ENCODE assay signal across 17 cellular contexts in the genomic region with DNA sequence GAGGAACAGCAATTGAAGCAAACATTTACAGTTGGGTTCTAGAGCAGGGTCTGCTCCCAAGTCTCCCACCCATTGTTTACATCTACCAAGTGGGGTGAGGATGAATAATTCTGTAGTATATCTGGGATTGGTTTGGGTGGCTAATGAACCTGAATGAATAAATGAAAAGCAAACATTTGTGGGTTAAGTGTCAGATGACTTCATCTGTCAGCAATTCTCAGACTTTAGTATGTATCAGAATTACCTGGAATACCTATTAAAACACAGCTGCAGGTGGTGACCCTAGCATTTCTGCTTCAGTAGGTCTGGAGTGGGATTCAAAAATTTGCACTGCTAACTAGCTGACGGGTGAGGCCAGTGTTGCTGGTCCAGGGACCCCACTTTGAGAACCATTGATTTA. TPM values are rescaled to one million over a fixed set of nuclear protein-coding genes. Genes with fewer than 3 reads are reported as not detected.
DNase-seq lines count a peak whose midpoint lies in the region; ATAC-seq and TF ChIP-seq lines count a peak whose summit lies in the region.
"Had no signal": no experiment of that assay in that cellular context is flagged by ENCODE, and none has a peak within 500 bp of the region (broad histone marks: within the 10 kb centered on the region; RNA-seq: fewer than 3 reads in every experiment).

No MANE protein-coding gene starts in this region.

- no peak for DNase-seq in PC-9
- no peak for DNase-seq in epithelial cell of prostate (ENCODE audit: low read depth, low spot score)
- DNase-seq in left kidney (ENCODE audit: low read depth, low spot score), result peak; percentile 35
- no peak for DNase-seq in hippocampal formation (lab: John Stamatoyannopoulos, UW)
- DNase-seq in upper lobe of left lung, result no peak
- no peak for DNase-seq in right atrium auricular region (ENCODE audit: low spot score)
- DNase-seq: CD4-positive, alpha-beta memory T cell; COR-L47; DMS153; DMS79 treated with DMSO at 0.1 percent for 48 hours; EL; GOT3; H9 had no signal

- H3K36me3 ChIP-seq in PC-9 (ENCODE audit: low read depth) (no peaks in the 10 kb centered on the region), upper lobe of left lung (no peaks in the 10 kb centered on the region), right atrium auricular region (no peaks in the 10 kb centered on the region)

- H3K4me1 ChIP-seq in PC-9 (replicated peaks; ENCODE audit: insufficient read depth) (peaks cover 10% of the 10 kb centered on the region; the same call in 1 of the 2 replicates), upper lobe of left lung (no peaks in the 10 kb centered on the region), right atrium auricular region (peaks cover 0 to 10% of the 10 kb centered on the region in 2 donors)

- peaks cover 53% of the 10 kb centered on the region for H3K27me3 ChIP-seq in PC-9 (ENCODE audit: insufficient read depth, low read depth)
- no peaks in the 10 kb centered on the region for H3K27me3 ChIP-seq in upper lobe of left lung
- H3K27me3 ChIP-seq in right atrium auricular region, result no peaks in the 10 kb centered on the region

- no peaks in the 10 kb centered on the region for H3K79me2 ChIP-seq in PC-9 (ENCODE audit: low read depth)

- 76 to 89% methylated on average over 1 of the region's 1 CpG for WGBS in upper lobe of left lung, 2 donors

- no peak for TF ChIP-seq CTCF in PC-9 (conservative IDR thresholded peaks at IDR 0.05)
- no peak for TF ChIP-seq CTCF in upper lobe of left lung (IDR thresholded peaks at IDR 0.05)
- TF ChIP-seq CTCF in right atrium auricular region (IDR thresholded peaks at IDR 0.05), result no peak

- no peaks in the 10 kb centered on the region for H4K20me1 ChIP-seq in PC-9 (ENCODE audit: insufficient read depth)

- no peaks in the 10 kb centered on the region for H3F3A ChIP-seq in PC-9 (ENCODE audit: insufficient read depth, low read depth)

- H3K9me2 ChIP-seq in PC-9 (ENCODE audit: insufficient read depth), result no peaks in the 10 kb centered on the region

- POLR2A ChIA-PET in PC-9 (lab: Charles Lee; ENCODE audit: unreplicated experiment), result no interaction called here

- intact Hi-C loops in PC-9 (cut with micrococcal nuclease; ENCODE audit: unreplicated experiment), result no loop called here

- TF ChIP-seq POLR2A in upper lobe of left lung (IDR thresholded peaks at IDR 0.05), result no peak

- no peak for ATAC-seq in GM19452 (IDR thresholded peaks at IDR 0.05; ENCODE audit: unreplicated experiment)
- ATAC-seq in upper lobe of left lung (ENCODE audit: low FRiP score in 2 of 2), result no peak

- H2AFZ ChIP-seq in PC-9, result no peak overlapping the region

- peak overlapping the region; percentile 24; the same call in 1 of the 2 replicates for H3K4me2 ChIP-seq in PC-9

- no peaks in the 10 kb centered on the region for H3K9me3 ChIP-seq in PC-9 (ENCODE audit: insufficient read depth, low read depth)
- no peaks in the 10 kb centered on the region for H3K9me3 ChIP-seq in upper lobe of left lung
- no peaks in the 10 kb centered on the region for H3K9me3 ChIP-seq in right atrium auricular region

- BruUV-seq in PC-9 (replicated peaks; lab: Mats Ljungman, UMichigan), result no TSS peak

- H3K4me3 ChIP-seq in PC-9 (no peak overlapping the region), upper lobe of left lung (no peak overlapping the region), right atrium auricular region (no peak overlapping the region)

- no peak overlapping the region for H3K27ac ChIP-seq in PC-9
- H3K27ac ChIP-seq in epithelial cell of prostate, result peak overlapping the region; percentile 2
- H3K27ac ChIP-seq in upper lobe of left lung, result no peak overlapping the region
- no peak overlapping the region for H3K27ac ChIP-seq in right atrium auricular region
- H3K27ac ChIP-seq: C4-2B had no signal

- no peak for TF ChIP-seq EP300 in upper lobe of left lung (IDR thresholded peaks at IDR 0.05)

- CTCF ChIA-PET in PC-9 (lab: Charles Lee), result no interaction called here

RNA-seq across cellular contexts. Expression of gene NPVF, which starts 18.0 kb away (rescaled TPM):
- total RNA-seq in PC-9 (2021), result not detected in 2 replicates
- not detected for total RNA-seq in upper lobe of left lung
- total RNA-seq in right atrium auricular region, result not detected
- total RNA-seq: B cell; CD4-positive, alpha-beta memory T cell; H9; HT-29 had no signal
